In genomic region chr11:105033781-105034180, GRCh38 we compare ENCODE assay signal across 11 cellular contexts. TPM values are rescaled to one million over a fixed set of nuclear protein-coding genes. Genes with fewer than 3 reads are reported as not detected.
DNase-seq lines count a peak whose midpoint lies in the region; ATAC-seq, FAIRE-seq and TF ChIP-seq lines count a peak whose summit lies in the region.
"Had no signal": no experiment of that assay in that cellular context is flagged by ENCODE, and none has a peak within 500 bp of the region (broad histone marks: within the 10 kb centered on the region; RNA-seq: fewer than 3 reads in every experiment).

No MANE protein-coding gene starts in this region.

- no peak overlapping the region for H3K4me2 ChIP-seq in GM12878 (ENCODE audit: control insufficient read depth, insufficient read depth)

- peak overlapping the region; percentile 58 for H3K4me3 ChIP-seq in GM12878

- no peak for TF ChIP-seq CTCF in CD14-positive monocyte (IDR thresholded peaks at IDR 0.05)
- no peak for TF ChIP-seq CTCF in HFFc6 (IDR thresholded peaks at IDR 0.05)
- no peak for TF ChIP-seq CTCF in GM12878 (IDR thresholded peaks at IDR 0.05 in 2 of 3, conservative IDR thresholded peaks at IDR 0.05 in 1 of 3; ENCODE audit: control insufficient read depth in 2 of 3, extremely low read depth in 1 of 3, insufficient read depth in 1 of 3, low read depth in 3 of 3, low read length in 3 of 3)

- no peaks in the 10 kb centered on the region for H3K27me3 ChIP-seq in GM12878 (replicated peaks in 1 of 2; ENCODE audit: control insufficient read depth in 2 of 2, insufficient read depth in 2 of 2, low read length in 1 of 2)

- H2AFZ ChIP-seq in GM12878 (ENCODE audit: control insufficient read depth, low read depth, low read length): no peak overlapping the region; the same call in 1 of the 2 replicates

- in situ Hi-C loops in GM12878 (cut with MboI): no loop called here

- TF ChIP-seq POLR2A in GM12878 (IDR thresholded peaks at IDR 0.05; ENCODE audit: low read depth, low read length): no peak

- H3K4me1 Mint-ChIP-seq in CD14-positive monocyte (peaks cover 75% of the 10 kb centered on the region), HFFc6 (ENCODE audit: low read depth) (peaks cover 40% of the 10 kb centered on the region), naive B cell (peaks cover 36 to 52% (median 38%) of the 10 kb centered on the region in 3 donors)

- no peaks in the 10 kb centered on the region; the same call in 2 of the 3 replicates for H3K9me3 ChIP-seq in GM12878 (replicated peaks; ENCODE audit: control insufficient read depth, insufficient read depth, low read length)

- no peaks in the 10 kb centered on the region for H3K36me3 ChIP-seq in GM12878 (ENCODE audit: control insufficient read depth in 2 of 2, insufficient read depth in 2 of 2, low read length in 1 of 2)

- no peak for DNase-seq in CD14-positive monocyte (ENCODE audit: low spot score)
- DNase-seq in HFFc6: no peak
- DNase-seq in GM12878 (ENCODE audit: low read depth, low spot score): no peak
- no peak for DNase-seq in naive B cell
- DNase-seq in cerebellar nuclear complex (lab: John Stamatoyannopoulos, UW): no peak
- no peak for DNase-seq in sciatic nerve (ENCODE audit: low spot score)
- DNase-seq: left ventricle myocardium superior, NCI-H1092 treated with DMSO at 0.1 percent for 48 hours, OCI-M1 had no signal

- 58% methylated on average over 1 of the region's 1 CpG for WGBS in GM12878 (ENCODE audit: insufficient coverage, insufficient replicate concordance, low lambda C conversion rate, missing lambda C conversion rate)

- H3K36me3 Mint-ChIP-seq in CD14-positive monocyte (peaks cover 48 to 60% of the 10 kb centered on the region in 2 donors), HFFc6 (ENCODE audit: low read depth) (peaks cover 8% of the 10 kb centered on the region; the same call in 1 of the 2 replicates), naive B cell (peaks cover 30 to 38% of the 10 kb centered on the region in 2 donors)

- H3K27ac ChIP-seq in GM12878 (ENCODE audit: control insufficient read depth, insufficient read depth): no peak overlapping the region; the same call in 1 of the 2 replicates

- SMC1A ChIA-PET in GM12878 (lab: Charles Lee; ENCODE audit: uncharacterized antibody, unreplicated experiment): interaction anchor here (5.4 kb wide), 1 partner anchor 10 kb away, joined by 21 read pairs; no protein-coding TSS in a partner anchor

- FAIRE-seq in GM12878 (lab: Jason Lieb, UNC): no peak

- peaks cover 0 to 1% (median 0%) of the 10 kb centered on the region in 3 donors for H3K27me3 Mint-ChIP-seq in CD14-positive monocyte (ENCODE audit: low read depth in 3 of 3)
- peaks cover 2% of the 10 kb centered on the region; the same call in 1 of the 2 replicates for H3K27me3 Mint-ChIP-seq in HFFc6 (ENCODE audit: insufficient read depth)
- no peaks in the 10 kb centered on the region for H3K27me3 Mint-ChIP-seq in naive B cell

- H3K9me3 Mint-ChIP-seq in CD14-positive monocyte: peaks cover 0 to 6% (median 0%) of the 10 kb centered on the region in 7 donors
- peaks cover 5% of the 10 kb centered on the region; the same call in 1 of the 2 replicates for H3K9me3 Mint-ChIP-seq in HFFc6
- peaks cover 0 to 9% (median 0%) of the 10 kb centered on the region in 7 donors for H3K9me3 Mint-ChIP-seq in naive B cell

- RAD21 ChIA-PET in GM12878 (lab: Charles Lee; ENCODE audit: unreplicated experiment): interaction anchor here (2.1 kb wide), 1 partner anchor 10 kb away, joined by 9 read pairs; no protein-coding TSS in a partner anchor

- no peaks in the 10 kb centered on the region; the same call in 1 of the 2 replicates for H3K79me2 ChIP-seq in GM12878 (ENCODE audit: control insufficient read depth, insufficient read depth, low read length)

- 0 out of 2 replicates have a peak overlapping the region, but pooled peaks have one; percentile 26 for H3K9ac ChIP-seq in GM12878 (ENCODE audit: control insufficient read depth, insufficient read depth, low read length)

- no peak for TF ChIP-seq EP300 in GM12878 (IDR thresholded peaks at IDR 0.05; ENCODE audit: borderline replicate concordance in 1 of 2, control insufficient read depth in 1 of 2, low read depth in 2 of 2, low read length in 2 of 2)

- peak; percentile 48 for ATAC-seq in GM12878
- ATAC-seq in naive B cell (ENCODE audit: low read depth in 2 of 2): peak in 1 of 2 donors; percentile 27
- no peak for ATAC-seq in GM19351 (IDR thresholded peaks at IDR 0.05; ENCODE audit: unreplicated experiment)
- ATAC-seq in GM18858 (IDR thresholded peaks at IDR 0.05; ENCODE audit: unreplicated experiment): no peak
- no peak for ATAC-seq in sciatic nerve

- POLR2A ChIA-PET in GM12878 (lab: Charles Lee): interaction anchor here (1.5 kb wide), 1 partner anchor 10 kb away, joined by 6 read pairs; no protein-coding TSS in a partner anchor

- peak overlapping the region; percentile 89 to 100 (median 99) for H3K27ac Mint-ChIP-seq in CD14-positive monocyte
- peak overlapping the region; percentile 93; the same call in 1 of the 2 replicates for H3K27ac Mint-ChIP-seq in HFFc6
- peak overlapping the region; percentile 30 to 95 (median 57) for H3K27ac Mint-ChIP-seq in naive B cell

- BruUV-seq in GM12878 (replicated peaks; lab: Mats Ljungman, UMichigan): no TSS peak

- intact Hi-C loops in CD14-positive monocyte (cut with micrococcal nuclease): loop anchor here (10.0 kb wide), 3 partner anchors 71 to 189 kb away; no protein-coding TSS in a partner anchor
- intact Hi-C loops in GM12878 (cut with micrococcal nuclease; ENCODE audit: unreplicated experiment): no loop called here
- intact Hi-C loops in sciatic nerve (cut with DNase I): no loop called here

- no peaks in the 10 kb centered on the region for H4K20me1 ChIP-seq in GM12878 (ENCODE audit: control insufficient read depth, insufficient read depth)

- CTCF ChIA-PET in GM12878 (lab: Yijun Ruan, JAX): interaction anchor here (2.1 kb wide), 1 partner anchor 10 kb away, joined by 6 read pairs; no protein-coding TSS in a partner anchor

- TF ChIP-seq RAD21 in GM12878 (IDR thresholded peaks at IDR 0.05; ENCODE audit: insufficient read depth, low read depth, low read length): no peak

- H3K4me3 Mint-ChIP-seq in CD14-positive monocyte (peak overlapping the region; percentile 98 to 99), HFFc6 (peak overlapping the region; percentile 90), naive B cell (peak overlapping the region; percentile 80 to 99 (median 94))

- H3K4me1 ChIP-seq in GM12878 (ENCODE audit: control insufficient read depth, insufficient read depth, low read length): 0 out of 2 replicates have a peak, but pooled peaks cover 3% of the 10 kb centered on the region

RNA-seq across cellular contexts. Expression of gene CASP1, which starts 1.2 kb away (rescaled TPM):
- 100 to 1,000 TPM; 433 to 460 TPM for polyA plus RNA-seq in CD14-positive monocyte
- 10 to 100 TPM; 13.1 to 23.6 (median 21.1) TPM for total RNA-seq in HFFc6 (2021; fragmentation: NEBNext Ultra II Directional; extraction: Animal tissue kit (Norgen Biotek cat#: 25700))
- total RNA-seq in GM12878 (2013; cell fraction: nucleolus; rRNA removed): 49.1 and 56.5 TPM in 2 replicates
- total RNA-seq in GM12878 (2014; rRNA removed): 9.0 and 12.9 TPM in 2 replicates
- total RNA-seq in GM12878 (2014; rRNA removed; fragmentation: Illumina TruSeq; extraction: Trizol): 12.0 and 12.5 TPM in 2 replicates
- total RNA-seq in GM12878 (2021): 11.1 and 12.9 TPM in 2 replicates
- 20.1 TPM for polyA plus RNA-seq in GM12878 (2011; ENCODE audit: low read depth)
- 39.7 and 54.2 TPM in 2 replicates for polyA plus RNA-seq in GM12878 (2011; rRNA removed)
- 17.3 and 20.0 TPM in 2 replicates for polyA plus RNA-seq in GM12878 (2011; cell fraction: cytosol; rRNA removed)
- 18.3 and 18.6 TPM in 2 replicates for polyA plus RNA-seq in GM12878 (2011; cell fraction: nucleus; rRNA removed)
- polyA plus RNA-seq in GM12878 (2012): 24.6 and 28.0 TPM in 2 replicates
- 14.7 and 17.8 TPM in 2 replicates for polyA plus RNA-seq in GM12878 (2014; fragmentation: Illumina TruSeq; extraction: Trizol)
- 10 to 100 TPM; 23.4 to 27.2 TPM for polyA plus RNA-seq in GM12878 (2014; fragmentation: Nextera tagmentation; extraction: Ambion mirVana)
- 13.9 and 18.0 TPM in 2 replicates for polyA plus RNA-seq in GM12878 (2014; rRNA removed)
- polyA plus RNA-seq in GM12878 (2016; fragmentation: Nextera tagmentation; extraction: Ambion mirVana): 10 to 100 TPM; 16.9 to 17.3 TPM
- polyA minus RNA-seq in GM12878 (2011; rRNA and poly(A)+ RNA removed): 14.6 and 26.8 TPM in 2 replicates
- polyA minus RNA-seq in GM12878 (2011; cell fraction: cytosol; rRNA and poly(A)+ RNA removed): 8.8 and 9.1 TPM in 2 replicates
- 10.6 and 12.2 TPM in 2 replicates for polyA minus RNA-seq in GM12878 (2011; cell fraction: nucleus; rRNA and poly(A)+ RNA removed)
- polyA plus RNA-seq in naive B cell (ENCODE audit: low read depth in 6 of 6): 10 to 100 TPM; 64.3 to 96.3 (median 73.6) TPM
- total RNA-seq in sciatic nerve: 31.9 TPM

RNA-seq across cellular contexts. Expression of gene CASP5, which starts 10.8 kb away (rescaled TPM):
- 1 to 10 TPM; 2.3 to 6.4 TPM for polyA plus RNA-seq in CD14-positive monocyte
- total RNA-seq in HFFc6 (2021; fragmentation: NEBNext Ultra II Directional; extraction: Animal tissue kit (Norgen Biotek cat#: 25700)): not detected
- total RNA-seq in GM12878 (2013; cell fraction: nucleolus; rRNA removed): not detected in 2 replicates
- not detected in 2 replicates for total RNA-seq in GM12878 (2014; rRNA removed)
- total RNA-seq in GM12878 (2014; rRNA removed; fragmentation: Illumina TruSeq; extraction: Trizol): not detected in 2 replicates
- not detected in 2 replicates for total RNA-seq in GM12878 (2021)
- polyA plus RNA-seq in GM12878 (2011; ENCODE audit: low read depth): not detected
- not detected in 2 replicates for polyA plus RNA-seq in GM12878 (2011; rRNA removed)
- polyA plus RNA-seq in GM12878 (2011; cell fraction: cytosol; rRNA removed): not detected in 2 replicates
- polyA plus RNA-seq in GM12878 (2011; cell fraction: nucleus; rRNA removed): 0.12 TPM in 1 of 2 replicates, not detected in the other
- polyA plus RNA-seq in GM12878 (2012): not detected in 2 replicates
- polyA plus RNA-seq in GM12878 (2014; fragmentation: Illumina TruSeq; extraction: Trizol): not detected in 2 replicates
- polyA plus RNA-seq in GM12878 (2014; fragmentation: Nextera tagmentation; extraction: Ambion mirVana): not detected
- polyA plus RNA-seq in GM12878 (2014; rRNA removed): not detected in 2 replicates
- not detected for polyA plus RNA-seq in GM12878 (2016; fragmentation: Nextera tagmentation; extraction: Ambion mirVana)
- not detected in 2 replicates for polyA minus RNA-seq in GM12878 (2011; rRNA and poly(A)+ RNA removed)
- not detected in 2 replicates for polyA minus RNA-seq in GM12878 (2011; cell fraction: cytosol; rRNA and poly(A)+ RNA removed)
- not detected in 2 replicates for polyA minus RNA-seq in GM12878 (2011; cell fraction: nucleus; rRNA and poly(A)+ RNA removed)
- polyA plus RNA-seq in naive B cell (ENCODE audit: low read depth in 6 of 6): not detected
- total RNA-seq in sciatic nerve: 0.76 TPM
- total RNA-seq: left ventricle myocardium superior had no signal

RNA-seq across cellular contexts. Expression of gene CARD16, which starts 11.4 kb away (rescaled TPM):
- polyA plus RNA-seq in CD14-positive monocyte (100 to 1,000 TPM; 671 to 731 TPM), GM12878 (2011; rRNA removed) (22.2 and 31.3 TPM in 2 replicates), GM12878 (2014; fragmentation: Illumina TruSeq; extraction: Trizol) (25.3 and 29.6 TPM in 2 replicates), GM12878 (2014; fragmentation: Nextera tagmentation; extraction: Ambion mirVana) (10 to 100 TPM; 75.8 to 76.3 TPM), GM12878 (2014; rRNA removed) (20.1 and 25.7 TPM in 2 replicates), GM12878 (2016; fragmentation: Nextera tagmentation; extraction: Ambion mirVana) (10 to 100 TPM; 29.9 to 30.3 TPM), naive B cell (ENCODE audit: low read depth in 6 of 6) (100 to 1,000 TPM; 178 to 246 (median 207) TPM)
- total RNA-seq in HFFc6 (2021; fragmentation: NEBNext Ultra II Directional; extraction: Animal tissue kit (Norgen Biotek cat#: 25700)): 10 to 100 TPM in 1 of 6 experiments, 1 to 10 TPM in 5; 6.4 to 11.2 (median 9.4) TPM
- total RNA-seq in GM12878 (2013; cell fraction: nucleolus; rRNA removed): 18.0 and 24.7 TPM in 2 replicates
- total RNA-seq in GM12878 (2014; rRNA removed) (11.8 and 13.8 TPM in 2 replicates), GM12878 (2014; rRNA removed; fragmentation: Illumina TruSeq; extraction: Trizol) (17.1 and 19.9 TPM in 2 replicates), GM12878 (2021) (13.5 and 15.1 TPM in 2 replicates), sciatic nerve (40.4 TPM)
- polyA plus RNA-seq in GM12878 (2011; ENCODE audit: low read depth): 87.6 TPM
- 9.1 and 15.0 TPM in 2 replicates for polyA plus RNA-seq in GM12878 (2011; cell fraction: cytosol; rRNA removed)
- polyA plus RNA-seq in GM12878 (2011; cell fraction: nucleus; rRNA removed): 6.9 and 8.1 TPM in 2 replicates
- polyA plus RNA-seq in GM12878 (2012): 18.0 and 22.2 TPM in 2 replicates
- 6.1 and 12.3 TPM in 2 replicates for polyA minus RNA-seq in GM12878 (2011; rRNA and poly(A)+ RNA removed)
- polyA minus RNA-seq in GM12878 (2011; cell fraction: cytosol; rRNA and poly(A)+ RNA removed): 2.0 and 3.7 TPM in 2 replicates
- polyA minus RNA-seq in GM12878 (2011; cell fraction: nucleus; rRNA and poly(A)+ RNA removed): 10.7 and 10.9 TPM in 2 replicates

Comparison
In these comparisons a context has a peak if more than half of its experiments do, and no peak if none do; other contexts are left out.
1. intact Hi-C loops: an anchor here in CD14-positive monocyte (10.0 kb wide); none called in GM12878 and sciatic nerve.